Comparison of ENCODE assay signal across 9 cellular contexts in genomic region chr3:129793947-129794318, GRCh38.
A peak's percentile ranks its signal among the peaks of the same experiment; 100 is the strongest.
DNase-seq lines count a peak whose midpoint lies in the region; ATAC-seq and TF ChIP-seq lines count a peak whose summit lies in the region.
"Had no signal": no experiment of that assay in that cellular context is flagged by ENCODE, and none has a peak within 500 bp of the region (broad histone marks: within the 10 kb centered on the region; RNA-seq: fewer than 3 reads in every experiment).

No MANE protein-coding gene starts in this region.

- TF ChIP-seq CTCF in GM10248 (IDR thresholded peaks at IDR 0.05; ENCODE audit: control extremely low read depth, extremely low read depth, low read depth, missing control alignments) = no peak

- DNase-seq in activated T-cell treated with anti-CD3 and anti-CD28 coated beads, Interleukin-2, amount 50 U/mL, for 24 hours = no peak
- DNase-seq in activated T-cell treated with anti-CD3 and anti-CD28 coated beads, Interleukin-2, amount 50 U/mL, for 1 hour = no peak
- no peak for DNase-seq in activated naive CD8-positive, alpha-beta T cell treated with anti-CD3 and anti-CD28 coated beads, Interleukin-2, amount 10 ng/mL, durations not matched to agents 7 days and 5 days
- peak; percentile 51 for DNase-seq in inferior parietal cortex (ENCODE audit: extremely low spot score)
- no peak for DNase-seq in GM10248 (ENCODE audit: extremely low spot score)
- DNase-seq in NCI-H128 (lab: John Stamatoyannopoulos, UW; ENCODE audit: unreplicated experiment) = no peak

- H3K4me1 Mint-ChIP-seq in activated T-cell treated with anti-CD3 and anti-CD28 coated beads, Interleukin-2, amount 50 U/mL, for 24 hours (ENCODE audit: low read depth) = peaks cover 26% of the 10 kb centered on the region
- peaks cover 13% of the 10 kb centered on the region for H3K4me1 Mint-ChIP-seq in activated naive CD8-positive, alpha-beta T cell treated with anti-CD3 and anti-CD28 coated beads, Interleukin-2, amount 10 ng/mL, durations not matched to agents 7 days and 5 days

- no peak for ATAC-seq in activated naive CD8-positive, alpha-beta T cell treated with anti-CD3 and anti-CD28 coated beads, Interleukin-2, amount 10 ng/mL, durations not matched to agents 7 days and 5 days (ENCODE audit: low read depth)
- no peak for ATAC-seq in HG03039 (IDR thresholded peaks at IDR 0.05; ENCODE audit: unreplicated experiment)

- H3K27me3 ChIP-seq in thymus (ENCODE audit: control insufficient read depth, insufficient read depth) = no peaks in the 10 kb centered on the region

- H3K4me3 ChIP-seq in thymus (ENCODE audit: low read length) = peak overlapping the region; percentile 16

- H3K9me3 ChIP-seq in thymus (ENCODE audit: control insufficient read depth) = no peaks in the 10 kb centered on the region

- 4% methylated on average over 2 of the region's 2 CpGs for WGBS in thymus

- no peaks in the 10 kb centered on the region for H3K36me3 ChIP-seq in thymus (ENCODE audit: control insufficient read depth, insufficient read depth)

- H3K27me3 Mint-ChIP-seq in activated T-cell treated with anti-CD3 and anti-CD28 coated beads, Interleukin-2, amount 50 U/mL, for 24 hours = no peaks in the 10 kb centered on the region
- H3K27me3 Mint-ChIP-seq in activated naive CD8-positive, alpha-beta T cell treated with anti-CD3 and anti-CD28 coated beads, Interleukin-2, amount 10 ng/mL, durations not matched to agents 7 days and 5 days = no peaks in the 10 kb centered on the region

- H3K4me1 ChIP-seq in thymus (ENCODE audit: control insufficient read depth, insufficient read depth, low read length) = peaks cover 19% of the 10 kb centered on the region

- CTCF ChIA-PET in GM10248 (lab: Yijun Ruan, JAX) = interaction anchor here (1.0 to 1.4 kb wide), 4 partner anchors 9 to 123 kb away, joined by 3 to 4 read pairs (median 3); no protein-coding TSS in a partner anchor

- peak overlapping the region; percentile 8 for H3K27ac ChIP-seq in thymus (ENCODE audit: low read depth)
- H3K27ac ChIP-seq: C4-2B had no signal

- no peak overlapping the region for H3K4me3 Mint-ChIP-seq in activated T-cell treated with anti-CD3 and anti-CD28 coated beads, Interleukin-2, amount 50 U/mL, for 24 hours
- peak overlapping the region; percentile 43 for H3K4me3 Mint-ChIP-seq in activated naive CD8-positive, alpha-beta T cell treated with anti-CD3 and anti-CD28 coated beads, Interleukin-2, amount 10 ng/mL, durations not matched to agents 7 days and 5 days

- POLR2A ChIA-PET in activated naive CD8-positive, alpha-beta T cell treated with anti-CD3 and anti-CD28 coated beads, Interleukin-2, amount 10 ng/mL, durations not matched to agents 7 days and 5 days (lab: Charles Lee) = no interaction called here
- POLR2A ChIA-PET in GM10248 (lab: Yijun Ruan, JAX) = no interaction called here

- H3K27ac Mint-ChIP-seq in activated T-cell treated with anti-CD3 and anti-CD28 coated beads, Interleukin-2, amount 50 U/mL, for 24 hours = peak overlapping the region; percentile 34
- H3K27ac Mint-ChIP-seq in activated naive CD8-positive, alpha-beta T cell treated with anti-CD3 and anti-CD28 coated beads, Interleukin-2, amount 10 ng/mL, durations not matched to agents 7 days and 5 days = no peak overlapping the region

- H3K9me3 Mint-ChIP-seq in activated T-cell treated with anti-CD3 and anti-CD28 coated beads, Interleukin-2, amount 50 U/mL, for 24 hours = no peaks in the 10 kb centered on the region
- H3K9me3 Mint-ChIP-seq in activated naive CD8-positive, alpha-beta T cell treated with anti-CD3 and anti-CD28 coated beads, Interleukin-2, amount 10 ng/mL, durations not matched to agents 7 days and 5 days = no peaks in the 10 kb centered on the region

- H3K36me3 Mint-ChIP-seq in activated T-cell treated with anti-CD3 and anti-CD28 coated beads, Interleukin-2, amount 50 U/mL, for 24 hours (ENCODE audit: low read depth) = peaks cover 4% of the 10 kb centered on the region
- H3K36me3 Mint-ChIP-seq in activated naive CD8-positive, alpha-beta T cell treated with anti-CD3 and anti-CD28 coated beads, Interleukin-2, amount 10 ng/mL, durations not matched to agents 7 days and 5 days = no peaks in the 10 kb centered on the region
